ENCODE assay signal across 10 cellular contexts in genomic region chr6:63441266-63441956, GRCh38.
A peak's percentile ranks its signal among the peaks of the same experiment; 100 is the strongest.
DNase-seq lines count a peak whose midpoint lies in the region; ATAC-seq and TF ChIP-seq lines count a peak whose summit lies in the region.
"Had no signal": no experiment of that assay in that cellular context is flagged by ENCODE, and none has a peak within 500 bp of the region (broad histone marks: within the 10 kb centered on the region; RNA-seq: fewer than 3 reads in every experiment).

No MANE protein-coding gene starts in this region.

- 72 to 80% methylated on average over 18 of the region's 18 CpGs for WGBS in heart right ventricle, 2 donors

- H3K36me3 ChIP-seq in heart right ventricle, result no peaks in the 10 kb centered on the region
- H3K36me3 ChIP-seq: SJSA1 had no signal

- H3K27me3 Mint-ChIP-seq in T-helper 17 cell, result no peaks in the 10 kb centered on the region
- no peaks in the 10 kb centered on the region for H3K27me3 Mint-ChIP-seq in natural killer cell treated with Interleukin-12 subunit alpha and Interleukin-12 subunit beta and Interleukin-15 and Interleukin-18, amount 100 ng/mL, for 72 hours

- H3K9me3 ChIP-seq in T-helper 17 cell (ENCODE audit: control insufficient read depth, low read length, poor library complexity, severe bottlenecking) (no peaks in the 10 kb centered on the region), heart right ventricle (peaks cover 0 to 3% (median 0%) of the 10 kb centered on the region in 11 donors)

- peaks cover 4% of the 10 kb centered on the region for H3K4me1 Mint-ChIP-seq in T-helper 17 cell
- H3K4me1 Mint-ChIP-seq in natural killer cell treated with Interleukin-12 subunit alpha and Interleukin-12 subunit beta and Interleukin-15 and Interleukin-18, amount 100 ng/mL, for 72 hours (ENCODE audit: low read depth in 2 of 2), result no peaks in the 10 kb centered on the region

- peak; percentile 17 for DNase-seq in NCI-H1092 (lab: John Stamatoyannopoulos, UW)
- no peak for DNase-seq in T-helper 17 cell
- DNase-seq in natural killer cell treated with Interleukin-12 subunit alpha and Interleukin-12 subunit beta and Interleukin-15 and Interleukin-18, amount 100 ng/mL, for 72 hours (ENCODE audit: low spot score), result no peak
- no peak for DNase-seq in AG08395 (ENCODE audit: low spot score)
- no peak for DNase-seq in heart right ventricle
- DNase-seq: activated gamma-delta T cell; effector memory CD4-positive, alpha-beta T cell had no signal

- H3K4me3 Mint-ChIP-seq in T-helper 17 cell, result peak overlapping the region; percentile 44
- peak overlapping the region; percentile 8 for H3K4me3 Mint-ChIP-seq in natural killer cell treated with Interleukin-12 subunit alpha and Interleukin-12 subunit beta and Interleukin-15 and Interleukin-18, amount 100 ng/mL, for 72 hours

- TF ChIP-seq CTCF in heart right ventricle (IDR thresholded peaks at IDR 0.05), result no peak

- no peaks in the 10 kb centered on the region for H3K4me1 ChIP-seq in heart right ventricle
- H3K4me1 ChIP-seq: SJSA1 had no signal

- H3K27ac ChIP-seq in heart right ventricle, result no peak overlapping the region
- H3K27ac ChIP-seq: SJSA1 had no signal

- H3K4me3 ChIP-seq in heart right ventricle, result no peak overlapping the region
- H3K4me3 ChIP-seq: SJSA1 had no signal

- no peak overlapping the region for H3K27ac Mint-ChIP-seq in T-helper 17 cell
- no peak overlapping the region for H3K27ac Mint-ChIP-seq in natural killer cell treated with Interleukin-12 subunit alpha and Interleukin-12 subunit beta and Interleukin-15 and Interleukin-18, amount 100 ng/mL, for 72 hours

- ATAC-seq in GM18517 (IDR thresholded peaks at IDR 0.05; ENCODE audit: unreplicated experiment), result peak; percentile 80
- ATAC-seq in T-helper 17 cell, result peak; percentile 51
- ATAC-seq in natural killer cell treated with Interleukin-12 subunit alpha and Interleukin-12 subunit beta and Interleukin-15 and Interleukin-18, amount 100 ng/mL, for 72 hours, result peak in 1 of 2 donors; percentile 46
- ATAC-seq in HG02642 (IDR thresholded peaks at IDR 0.05; ENCODE audit: poor library complexity, unreplicated experiment), result no peak
- no peak for ATAC-seq in heart right ventricle

- H3K9me3 Mint-ChIP-seq in natural killer cell treated with Interleukin-12 subunit alpha and Interleukin-12 subunit beta and Interleukin-15 and Interleukin-18, amount 100 ng/mL, for 72 hours, result peaks cover 3% of the 10 kb centered on the region

- no peaks in the 10 kb centered on the region for H3K27me3 ChIP-seq in heart right ventricle
- H3K27me3 ChIP-seq: SJSA1 had no signal

- H3K36me3 Mint-ChIP-seq in T-helper 17 cell (ENCODE audit: low read depth), result no peaks in the 10 kb centered on the region
- H3K36me3 Mint-ChIP-seq in natural killer cell treated with Interleukin-12 subunit alpha and Interleukin-12 subunit beta and Interleukin-15 and Interleukin-18, amount 100 ng/mL, for 72 hours, result no peaks in the 10 kb centered on the region

- intact Hi-C loops in heart right ventricle (cut with DNase I), result no loop called here

Comparison
In these comparisons a context has a peak if more than half of its experiments do, and no peak if none do; other contexts are left out.
1. ATAC-seq: peak in GM18517 (single experiment) and T-helper 17 cell (single experiment); none in HG02642 (single experiment) and heart right ventricle (0 of 8).